8 cellular contexts compared by ENCODE assay signal in the genomic region with DNA sequence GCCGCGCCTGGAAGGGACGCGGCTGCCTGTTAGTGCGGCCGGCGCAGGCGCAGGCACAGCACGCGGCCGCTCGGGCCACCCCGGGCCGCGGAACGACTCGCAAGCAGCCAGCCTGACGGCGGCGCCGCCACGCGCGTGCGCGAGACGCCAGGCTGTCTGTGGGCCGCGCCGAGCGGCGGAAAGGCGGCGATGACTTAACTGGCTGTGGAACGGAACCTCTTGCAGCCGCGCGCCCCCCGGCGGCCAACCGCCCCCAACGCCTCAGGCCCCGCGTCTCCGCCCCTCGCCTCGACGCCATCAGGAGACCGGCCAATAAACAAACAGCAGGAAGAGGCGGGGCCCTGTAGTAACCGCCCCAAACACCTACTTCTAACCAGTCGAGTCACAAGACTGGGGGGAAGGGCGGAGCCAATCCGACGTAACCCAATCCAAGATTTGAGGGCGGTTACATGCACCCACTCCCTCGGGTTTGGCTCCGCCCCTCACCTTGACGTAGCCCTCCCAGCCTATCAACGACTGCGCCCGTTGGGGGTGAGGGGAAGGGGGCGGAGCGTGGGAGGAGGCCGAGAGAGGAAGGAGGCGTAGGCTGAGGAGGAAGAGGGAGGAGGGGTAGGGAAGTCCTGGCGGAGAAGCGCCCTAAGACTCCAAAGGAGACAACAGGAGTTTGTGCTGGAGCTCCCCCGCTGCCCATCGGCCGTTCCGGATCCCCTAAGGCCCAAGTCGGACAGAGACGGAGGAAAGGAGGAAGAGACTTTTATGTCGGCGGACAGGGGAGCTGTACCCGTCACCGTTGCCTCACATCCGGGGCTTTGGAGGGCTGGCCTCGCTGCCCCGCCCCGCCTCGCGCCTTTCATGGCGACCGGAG. TPM values are rescaled to one million over a fixed set of nuclear protein-coding genes. Genes with fewer than 3 reads are reported as not detected.
DNase-seq lines count a peak whose midpoint lies in the region; ATAC-seq and TF ChIP-seq lines count a peak whose summit lies in the region.

FBRS (plus strand) TSS at position 566 of the 865 bp plus-strand sequence. CDS start 1,088 bp downstream, outside the sequence.

- peaks cover 17% of the 10 kb centered on the region for H3K36me3 Mint-ChIP-seq in activated naive CD8-positive, alpha-beta T cell

- peak within 1 kb of the TSS; percentile 97 for H3K4me3 Mint-ChIP-seq in activated naive CD8-positive, alpha-beta T cell

- H3K27ac ChIP-seq in osteoblast (ENCODE audit: low read depth, low read length) = peak within 1 kb of the TSS; percentile 99
- peak within 1 kb of the TSS; percentile 99 for H3K27ac ChIP-seq in thymus (ENCODE audit: low read depth)

- H3K4me1 Mint-ChIP-seq in activated naive CD8-positive, alpha-beta T cell (ENCODE audit: low read depth) = peaks cover 37% of the 10 kb centered on the region

- peak within 1 kb of the TSS; percentile 86 for H2AFZ ChIP-seq in osteoblast (ENCODE audit: low read length)

- H3K27me3 ChIP-seq in osteoblast (ENCODE audit: insufficient read depth, low read length) (no peaks in the 10 kb centered on the region), thymus (ENCODE audit: control insufficient read depth, insufficient read depth) (no peaks in the 10 kb centered on the region)

- POLR2A ChIA-PET in GM10248 (lab: Yijun Ruan, JAX) = interaction anchor here (0.7 to 2.0 kb wide), 7 partner anchors 8 to 229 kb away, joined by 3 to 7 read pairs (median 3); partner anchors contain the start of genes DCTPP1, PRR14 and ZNF764

- peak within 1 kb of the TSS; percentile 97 for H3K4me2 ChIP-seq in osteoblast (ENCODE audit: insufficient read depth, low read length)

- CTCF ChIA-PET in GM10248 (lab: Yijun Ruan, JAX) = interaction anchor here (0.7 to 4.3 kb wide), 15 partner anchors 8 to 567 kb away, joined by 3 to 64 read pairs (median 4); partner anchors contain the start of gene TBX6

- peaks cover 36% of the 10 kb centered on the region for H3K79me2 ChIP-seq in osteoblast (ENCODE audit: insufficient read depth, low read length)

- DNase-seq in GM10248 (ENCODE audit: extremely low spot score) = peak; percentile 96
- DNase-seq in NCI-H1092 (lab: John Stamatoyannopoulos, UW) = peak; percentile 100
- peak; percentile 99 for DNase-seq in SKM-1 (lab: John Stamatoyannopoulos, UW; ENCODE audit: unreplicated experiment)
- DNase-seq in glomerular visceral epithelial cell (ENCODE audit: extremely low spot score) = peak; percentile 100
- peak; percentile 99 for DNase-seq in osteoblast (ENCODE audit: insufficient read length, low spot score, missing footprints)

- TF ChIP-seq CTCF in GM10248 (IDR thresholded peaks at IDR 0.05; ENCODE audit: control extremely low read depth, extremely low read depth, low read depth, missing control alignments) (peak; percentile 89), osteoblast (IDR thresholded peaks at IDR 0.05; ENCODE audit: extremely low read depth, low read depth, low read length) (peak; percentile 76)

- peak; percentile 57 for ATAC-seq in HG02588 (IDR thresholded peaks at IDR 0.05; ENCODE audit: unreplicated experiment)

- H3K36me3 ChIP-seq in osteoblast (ENCODE audit: insufficient read depth, low read length) (peaks cover 49% of the 10 kb centered on the region), thymus (ENCODE audit: control insufficient read depth, insufficient read depth) (peaks cover 61% of the 10 kb centered on the region)

- H3K27ac Mint-ChIP-seq in activated naive CD8-positive, alpha-beta T cell = peak within 1 kb of the TSS; percentile 99

- H3K4me1 ChIP-seq in osteoblast (ENCODE audit: insufficient read depth, low read length) (peaks cover 24% of the 10 kb centered on the region), thymus (ENCODE audit: control insufficient read depth, insufficient read depth, low read length) (peaks cover 21% of the 10 kb centered on the region)

- H3K9me3 ChIP-seq in osteoblast (ENCODE audit: low read depth, low read length) (no peaks in the 10 kb centered on the region), thymus (ENCODE audit: control insufficient read depth) (no peaks in the 10 kb centered on the region)

- no peaks in the 10 kb centered on the region for H3K9me3 Mint-ChIP-seq in activated naive CD8-positive, alpha-beta T cell (ENCODE audit: low read depth)

- no peaks in the 10 kb centered on the region for H3K27me3 Mint-ChIP-seq in activated naive CD8-positive, alpha-beta T cell

- under 1% methylated on average over 86 of the region's 86 CpGs for WGBS in thymus

- peaks cover 26% of the 10 kb centered on the region for H4K20me1 ChIP-seq in osteoblast (ENCODE audit: insufficient read depth, low read length)

- H3K4me3 ChIP-seq in osteoblast (ENCODE audit: insufficient read depth, low read length) (peak within 1 kb of the TSS; percentile 80), thymus (ENCODE audit: low read length) (peak within 1 kb of the TSS; percentile 86)

RNA-seq across cellular contexts. Expression of gene FBRS, which starts in this region (rescaled TPM):
- total RNA-seq in osteoblast = 24.5 and 30.8 TPM in 2 replicates
- polyA plus RNA-seq in thymus = 60.8 TPM

Comparison
In these comparisons a context has a peak if more than half of its experiments do, and no peak if none do; other contexts are left out.
1. Peak in every context shown above with its lines: DNase-seq, ATAC-seq, H3K4me3 ChIP-seq and H3K27ac ChIP-seq.